Comparison of ENCODE assay signal across 1 cellular context in genomic region chr19:970695-971094, GRCh38.
TF ChIP-seq lines count a peak whose summit lies in the region.

No MANE protein-coding gene starts in this region.

TF ChIP-seq in K562, 482 proteins besides CTCF, POLR2A, EP300 and RAD21 (continued from another document and continues in another):
- TF ChIP-seq, protein P1, sequence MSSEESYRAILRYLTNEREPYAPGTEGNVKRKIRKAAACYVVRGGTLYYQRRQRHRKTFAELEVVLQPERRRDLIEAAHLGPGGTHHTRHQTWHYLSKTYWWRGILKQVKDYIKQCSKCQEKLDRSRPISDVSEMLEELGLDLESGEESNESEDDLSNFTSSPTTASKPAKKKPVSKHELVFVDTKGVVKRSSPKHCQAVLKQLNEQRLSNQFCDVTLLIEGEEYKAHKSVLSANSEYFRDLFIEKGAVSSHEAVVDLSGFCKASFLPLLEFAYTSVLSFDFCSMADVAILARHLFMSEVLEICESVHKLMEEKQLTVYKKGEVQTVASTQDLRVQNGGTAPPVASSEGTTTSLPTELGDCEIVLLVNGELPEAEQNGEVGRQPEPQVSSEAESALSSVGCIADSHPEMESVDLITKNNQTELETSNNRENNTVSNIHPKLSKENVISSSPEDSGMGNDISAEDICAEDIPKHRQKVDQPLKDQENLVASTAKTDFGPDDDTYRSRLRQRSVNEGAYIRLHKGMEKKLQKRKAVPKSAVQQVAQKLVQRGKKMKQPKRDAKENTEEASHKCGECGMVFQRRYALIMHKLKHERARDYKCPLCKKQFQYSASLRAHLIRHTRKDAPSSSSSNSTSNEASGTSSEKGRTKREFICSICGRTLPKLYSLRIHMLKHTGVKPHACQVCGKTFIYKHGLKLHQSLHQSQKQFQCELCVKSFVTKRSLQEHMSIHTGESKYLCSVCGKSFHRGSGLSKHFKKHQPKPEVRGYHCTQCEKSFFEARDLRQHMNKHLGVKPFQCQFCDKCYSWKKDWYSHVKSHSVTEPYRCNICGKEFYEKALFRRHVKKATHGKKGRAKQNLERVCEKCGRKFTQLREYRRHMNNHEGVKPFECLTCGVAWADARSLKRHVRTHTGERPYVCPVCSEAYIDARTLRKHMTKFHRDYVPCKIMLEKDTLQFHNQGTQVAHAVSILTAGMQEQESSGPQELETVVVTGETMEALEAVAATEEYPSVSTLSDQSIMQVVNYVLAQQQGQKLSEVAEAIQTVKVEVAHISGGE (CRISPR knock-in tag; IDR thresholded peaks at IDR 0.05) = no peak
- TF ChIP-seq, protein P2, sequence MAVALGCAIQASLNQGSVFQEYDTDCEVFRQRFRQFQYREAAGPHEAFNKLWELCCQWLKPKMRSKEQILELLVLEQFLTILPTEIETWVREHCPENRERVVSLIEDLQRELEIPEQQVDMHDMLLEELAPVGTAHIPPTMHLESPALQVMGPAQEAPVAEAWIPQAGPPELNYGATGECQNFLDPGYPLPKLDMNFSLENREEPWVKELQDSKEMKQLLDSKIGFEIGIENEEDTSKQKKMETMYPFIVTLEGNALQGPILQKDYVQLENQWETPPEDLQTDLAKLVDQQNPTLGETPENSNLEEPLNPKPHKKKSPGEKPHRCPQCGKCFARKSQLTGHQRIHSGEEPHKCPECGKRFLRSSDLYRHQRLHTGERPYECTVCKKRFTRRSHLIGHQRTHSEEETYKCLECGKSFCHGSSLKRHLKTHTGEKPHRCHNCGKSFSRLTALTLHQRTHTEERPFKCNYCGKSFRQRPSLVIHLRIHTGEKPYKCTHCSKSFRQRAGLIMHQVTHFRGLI (CRISPR knock-in tag; IDR thresholded peaks at IDR 0.05) = no peak
- TF ChIP-seq SMARCB1 (IDR thresholded peaks at IDR 0.05; ENCODE audit: insufficient read length, low read depth) = no peak
- TF ChIP-seq TRIM28 (IDR thresholded peaks at IDR 0.05) = peak; percentile 99
- TF ChIP-seq ZBTB33 (CRISPR knock-in tag; IDR thresholded peaks at IDR 0.05) = peak; percentile 100
- TF ChIP-seq ZNF143 (CRISPR knock-in tag; IDR thresholded peaks at IDR 0.05) = no peak
- no peak for TF ChIP-seq E2F3 (CRISPR knock-in tag; IDR thresholded peaks at IDR 0.05)
- TF ChIP-seq SMAD3 (CRISPR knock-in tag; conservative IDR thresholded peaks at IDR 0.05) = no peak
- no peak for TF ChIP-seq CREBBP (IDR thresholded peaks at IDR 0.05; ENCODE audit: low read depth, low read length)
- TF ChIP-seq BCOR (IDR thresholded peaks at IDR 0.05) = peak; percentile 38; the same call in 1 of the 2 replicates
- TF ChIP-seq NBN (IDR thresholded peaks at IDR 0.05; ENCODE audit: low read depth) = 0 out of 2 replicates have a peak, but pooled peaks have one; percentile 45
- 0 out of 2 replicates have a peak, but pooled peaks have one; percentile 33 for TF ChIP-seq HDAC2 (IDR thresholded peaks at IDR 0.05)
- TF ChIP-seq TCF7L2 (IDR thresholded peaks at IDR 0.05; ENCODE audit: low read depth, low read length) = no peak
- peak; percentile 9 for TF ChIP-seq DACH1 (IDR thresholded peaks at IDR 0.05; ENCODE audit: partially characterized antibody)
- no peak for TF ChIP-seq KLF6 (CRISPR knock-in tag; IDR thresholded peaks at IDR 0.05; ENCODE audit: borderline replicate concordance)
- peak; percentile 99 for TF ChIP-seq CBX1 (IDR thresholded peaks at IDR 0.05; ENCODE audit: low read depth)
- no peak for TF ChIP-seq ID3 (CRISPR knock-in tag; IDR thresholded peaks at IDR 0.05)
- TF ChIP-seq ID3 (tag; IDR thresholded peaks at IDR 0.05) = 0 out of 2 replicates have a peak, but pooled peaks have one; percentile 56
- TF ChIP-seq ZNF609 (CRISPR knock-in tag; IDR thresholded peaks at IDR 0.05; ENCODE audit: borderline replicate concordance) = no peak
- TF ChIP-seq, protein P3, sequence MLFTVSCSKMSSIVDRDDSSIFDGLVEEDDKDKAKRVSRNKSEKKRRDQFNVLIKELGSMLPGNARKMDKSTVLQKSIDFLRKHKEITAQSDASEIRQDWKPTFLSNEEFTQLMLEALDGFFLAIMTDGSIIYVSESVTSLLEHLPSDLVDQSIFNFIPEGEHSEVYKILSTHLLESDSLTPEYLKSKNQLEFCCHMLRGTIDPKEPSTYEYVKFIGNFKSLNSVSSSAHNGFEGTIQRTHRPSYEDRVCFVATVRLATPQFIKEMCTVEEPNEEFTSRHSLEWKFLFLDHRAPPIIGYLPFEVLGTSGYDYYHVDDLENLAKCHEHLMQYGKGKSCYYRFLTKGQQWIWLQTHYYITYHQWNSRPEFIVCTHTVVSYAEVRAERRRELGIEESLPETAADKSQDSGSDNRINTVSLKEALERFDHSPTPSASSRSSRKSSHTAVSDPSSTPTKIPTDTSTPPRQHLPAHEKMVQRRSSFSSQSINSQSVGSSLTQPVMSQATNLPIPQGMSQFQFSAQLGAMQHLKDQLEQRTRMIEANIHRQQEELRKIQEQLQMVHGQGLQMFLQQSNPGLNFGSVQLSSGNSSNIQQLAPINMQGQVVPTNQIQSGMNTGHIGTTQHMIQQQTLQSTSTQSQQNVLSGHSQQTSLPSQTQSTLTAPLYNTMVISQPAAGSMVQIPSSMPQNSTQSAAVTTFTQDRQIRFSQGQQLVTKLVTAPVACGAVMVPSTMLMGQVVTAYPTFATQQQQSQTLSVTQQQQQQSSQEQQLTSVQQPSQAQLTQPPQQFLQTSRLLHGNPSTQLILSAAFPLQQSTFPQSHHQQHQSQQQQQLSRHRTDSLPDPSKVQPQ (CRISPR knock-in tag; IDR thresholded peaks at IDR 0.05; ENCODE audit: borderline replicate concordance) = no peak
- peak; percentile 67; the same call in 1 of the 2 replicates for TF ChIP-seq ZKSCAN1 (IDR thresholded peaks at IDR 0.05; ENCODE audit: low read depth, low read length)
- TF ChIP-seq BRF2 (IDR thresholded peaks at IDR 0.05; ENCODE audit: borderline replicate concordance, insufficient read depth, insufficient read length) = no peak
- TF ChIP-seq, protein P4, sequence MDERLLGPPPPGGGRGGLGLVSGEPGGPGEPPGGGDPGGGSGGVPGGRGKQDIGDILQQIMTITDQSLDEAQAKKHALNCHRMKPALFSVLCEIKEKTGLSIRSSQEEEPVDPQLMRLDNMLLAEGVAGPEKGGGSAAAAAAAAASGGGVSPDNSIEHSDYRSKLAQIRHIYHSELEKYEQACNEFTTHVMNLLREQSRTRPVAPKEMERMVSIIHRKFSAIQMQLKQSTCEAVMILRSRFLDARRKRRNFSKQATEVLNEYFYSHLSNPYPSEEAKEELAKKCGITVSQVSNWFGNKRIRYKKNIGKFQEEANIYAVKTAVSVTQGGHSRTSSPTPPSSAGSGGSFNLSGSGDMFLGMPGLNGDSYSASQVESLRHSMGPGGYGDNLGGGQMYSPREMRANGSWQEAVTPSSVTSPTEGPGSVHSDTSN (CRISPR knock-in tag; IDR thresholded peaks at IDR 0.05; ENCODE audit: low read depth) = no peak
- TF ChIP-seq, protein P4 (tag; conservative IDR thresholded peaks at IDR 0.05; ENCODE audit: low read depth) = no peak
- TF ChIP-seq, protein P5, sequence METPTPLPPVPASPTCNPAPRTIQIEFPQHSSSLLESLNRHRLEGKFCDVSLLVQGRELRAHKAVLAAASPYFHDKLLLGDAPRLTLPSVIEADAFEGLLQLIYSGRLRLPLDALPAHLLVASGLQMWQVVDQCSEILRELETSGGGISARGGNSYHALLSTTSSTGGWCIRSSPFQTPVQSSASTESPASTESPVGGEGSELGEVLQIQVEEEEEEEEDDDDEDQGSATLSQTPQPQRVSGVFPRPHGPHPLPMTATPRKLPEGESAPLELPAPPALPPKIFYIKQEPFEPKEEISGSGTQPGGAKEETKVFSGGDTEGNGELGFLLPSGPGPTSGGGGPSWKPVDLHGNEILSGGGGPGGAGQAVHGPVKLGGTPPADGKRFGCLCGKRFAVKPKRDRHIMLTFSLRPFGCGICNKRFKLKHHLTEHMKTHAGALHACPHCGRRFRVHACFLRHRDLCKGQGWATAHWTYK (CRISPR knock-in tag; IDR thresholded peaks at IDR 0.05) = no peak
- TF ChIP-seq GTF2A2 (tag; IDR thresholded peaks at IDR 0.05) = no peak
- no peak for TF ChIP-seq RB1 (IDR thresholded peaks at IDR 0.05; ENCODE audit: low read depth)
- TF ChIP-seq ZNF764 (CRISPR knock-in tag; IDR thresholded peaks at IDR 0.05; ENCODE audit: low read depth) = no peak
- 0 out of 4 replicates have a peak, but pooled peaks of 1 of the 2 experiments have one; percentile 44 for TF ChIP-seq KDM1A (IDR thresholded peaks at IDR 0.05)
- no peak for TF ChIP-seq THAP7 (CRISPR knock-in tag; IDR thresholded peaks at IDR 0.05)
- TF ChIP-seq TEAD4 (IDR thresholded peaks at IDR 0.05; ENCODE audit: low read length) = 0 out of 2 replicates have a peak, but pooled peaks have one; percentile 15
- no peak for TF ChIP-seq TEAD4 (CRISPR knock-in tag; IDR thresholded peaks at IDR 0.05; ENCODE audit: borderline replicate concordance)
- no peak for TF ChIP-seq ZNF140 (CRISPR knock-in tag; IDR thresholded peaks at IDR 0.05)
- TF ChIP-seq ZNF668 (CRISPR knock-in tag; IDR thresholded peaks at IDR 0.05) = no peak
- TF ChIP-seq MYBL2 (IDR thresholded peaks at IDR 0.05; ENCODE audit: low read depth) = no peak
- no peak for TF ChIP-seq MYBL2 (CRISPR knock-in tag; IDR thresholded peaks at IDR 0.05; ENCODE audit: borderline replicate concordance)
- TF ChIP-seq SRSF3 (IDR thresholded peaks at IDR 0.05; ENCODE audit: insufficient read depth, low read length) = no peak
